Comparison of ENCODE assay signal across 10 cellular contexts in the genomic region with DNA sequence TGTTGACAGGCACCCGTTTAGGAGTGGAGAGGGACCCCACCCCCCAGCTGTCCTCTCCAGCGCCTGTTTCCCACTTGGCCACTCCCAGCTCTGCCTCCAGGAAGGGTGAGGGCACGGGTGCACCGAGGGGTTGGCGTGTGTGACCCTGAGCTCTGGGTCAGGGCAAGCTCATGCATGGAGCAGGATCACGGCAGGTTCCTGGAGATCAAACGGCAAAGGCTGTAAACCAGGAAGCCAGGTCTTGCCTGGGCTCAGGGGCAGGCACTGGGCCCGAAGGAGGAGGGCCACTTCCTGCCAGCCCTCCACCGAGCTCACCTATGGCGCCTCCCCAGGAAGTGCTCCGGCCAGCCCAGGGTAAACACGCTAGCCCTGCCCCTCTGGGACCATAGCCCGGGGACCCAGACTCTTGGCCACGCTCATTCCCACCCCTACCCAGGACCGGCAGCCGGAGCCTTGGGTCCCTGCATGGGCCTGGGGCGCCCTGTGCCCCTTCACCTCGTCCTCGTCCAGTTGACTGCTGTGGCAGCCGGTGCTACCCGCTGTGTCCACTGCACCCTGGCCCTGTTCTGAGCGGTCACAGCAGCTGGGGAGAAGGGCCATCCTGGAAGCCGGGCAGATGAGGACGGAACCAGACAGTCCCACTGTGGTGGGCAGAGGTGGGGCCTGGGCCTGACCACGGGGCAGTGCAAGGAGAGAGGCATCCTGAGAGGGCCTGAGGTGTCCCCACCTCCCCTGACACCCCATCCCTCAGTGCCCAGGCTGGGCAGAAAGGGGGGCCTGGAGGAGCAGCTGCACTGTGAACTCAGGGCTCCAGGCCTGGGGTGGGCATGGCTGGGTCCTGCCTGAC. TPM values are rescaled to one million over a fixed set of nuclear protein-coding genes. Genes with fewer than 3 reads are reported as not detected.
DNase-seq lines count a peak whose midpoint lies in the region; ATAC-seq and TF ChIP-seq lines count a peak whose summit lies in the region.
"Had no signal": no experiment of that assay in that cellular context is flagged by ENCODE, and none has a peak within 500 bp of the region (broad histone marks: within the 10 kb centered on the region; RNA-seq: fewer than 3 reads in every experiment).

No MANE protein-coding gene starts in this region.

- no peaks in the 10 kb centered on the region for H3K9me3 ChIP-seq in heart left ventricle

- peaks cover 0 to 32% (median 15%) of the 10 kb centered on the region in 9 donors for H3K36me3 ChIP-seq in heart left ventricle

- no peak for TF ChIP-seq CTCF in heart left ventricle (IDR thresholded peaks at IDR 0.05)

- peaks cover 0 to 32% (median 17%) of the 10 kb centered on the region in 12 donors for H3K4me1 ChIP-seq in heart left ventricle

- WGBS in heart left ventricle, 4 donors, result 66 to 87% (median 69%) methylated on average over 16 to 25 of the region's 25 CpGs

- peak overlapping the region in 1 of 12 donors; percentile 78 for H3K27ac ChIP-seq in heart left ventricle

- DNase-seq in DMS153 treated with DMSO at 0.1 percent for 48 hours (lab: John Stamatoyannopoulos, UW; ENCODE audit: unreplicated experiment), result peak; percentile 71
- DNase-seq in SW480 (ENCODE audit: low spot score), result peak; percentile 78
- DNase-seq in heart left ventricle, result peak in 1 of 5 donors; percentile 60
- DNase-seq in renal cortical epithelial cell (ENCODE audit: low read depth), result peak; percentile 54
- no peak for DNase-seq in NCI-H128 (lab: John Stamatoyannopoulos, UW; ENCODE audit: unreplicated experiment)
- DNase-seq in activated gamma-delta T cell treated with Interleukin-2 at 50 U/mL for 16 hours, result no peak
- DNase-seq in dedifferentiated amniotic fluid mesenchymal stem cell (ENCODE audit: extremely low spot score), result no peak
- DNase-seq: activated CD4-positive, alpha-beta T cell treated with anti-CD3 and anti-CD28 coated beads, Interleukin-2, amount 50 U/mL, for 4 hours; MV-4-11 had no signal

- intact Hi-C loops in heart left ventricle (cut with DNase I), result no loop called here

- ATAC-seq in heart left ventricle, result peak in 3 of 4 donors; percentile 13 to 43 (median 33)
- ATAC-seq in HG03571 (IDR thresholded peaks at IDR 0.05; ENCODE audit: unreplicated experiment), result no peak

- peak overlapping the region in 2 of 12 donors; percentile 56 to 60 for H3K4me3 ChIP-seq in heart left ventricle

- peaks cover 0 to 40% (median 14%) of the 10 kb centered on the region in 9 donors for H3K27me3 ChIP-seq in heart left ventricle

- no peak for TF ChIP-seq POLR2A in heart left ventricle (IDR thresholded peaks at IDR 0.05)

RNA-seq across cellular contexts. Expression of a gene that starts 1.0 kb away (rescaled TPM):
- 10 to 100 TPM in 1 of 9 donors, 1 to 10 TPM in 7, under 1 TPM in 1; 0.72 to 15.5 (median 1.5) TPM for total RNA-seq in heart left ventricle
- polyA plus RNA-seq in heart left ventricle, result 1 to 10 TPM; 1.5 to 2.6 TPM
- total RNA-seq in renal cortical epithelial cell, result 235 and 376 TPM in 2 replicates

RNA-seq across cellular contexts. Expression of a gene that starts 9.4 kb away (rescaled TPM):
- total RNA-seq in heart left ventricle, result 10 to 100 TPM in 7 of 9 donors, 1 to 10 TPM in 2; 8.9 to 18.2 (median 15.0) TPM
- 10 to 100 TPM in 1 of 2 donors, 1 to 10 TPM in 1; 8.0 to 14.9 TPM for polyA plus RNA-seq in heart left ventricle
- 3.6 and 7.7 TPM in 2 replicates for total RNA-seq in renal cortical epithelial cell

RNA-seq across cellular contexts. Expression of a gene that starts 10.0 kb away (rescaled TPM):
- total RNA-seq in heart left ventricle, result 10 to 100 TPM; 11.8 to 25.6 (median 15.1) TPM
- 10 to 100 TPM; 14.3 to 17.8 TPM for polyA plus RNA-seq in heart left ventricle
- total RNA-seq in renal cortical epithelial cell, result 27.6 and 62.7 TPM in 2 replicates

RNA-seq across cellular contexts. Expression of a gene that starts 42.2 kb away (rescaled TPM):
- total RNA-seq in heart left ventricle, result 100 to 1,000 TPM in 5 of 9 donors, 10 to 100 TPM in 4; 80.5 to 145 (median 105) TPM
- polyA plus RNA-seq in heart left ventricle, result 100 to 1,000 TPM in 1 of 2 donors, 10 to 100 TPM in 1; 66.9 to 123 TPM
- 188 and 419 TPM in 2 replicates for total RNA-seq in renal cortical epithelial cell

Comparison
In these comparisons a context has a peak if more than half of its experiments do, and no peak if none do; other contexts are left out.
1. DNase-seq: peak in DMS153 treated with DMSO at 0.1 percent for 48 hours (single experiment), SW480 (single experiment) and renal cortical epithelial cell (single experiment); none in NCI-H128 (single experiment), activated gamma-delta T cell treated with Interleukin-2 at 50 U/mL for 16 hours (single experiment) and dedifferentiated amniotic fluid mesenchymal stem cell (single experiment).
2. RNA of a gene that starts 1.0 kb away (total RNA-seq): 235 to 376 TPM in renal cortical epithelial cell; 0.72 to 15.5 TPM in heart left ventricle; every median in the first group is over 10 times any median in the second.